Comparison of ENCODE assay signal across 28 cellular contexts in genomic region chr2:106167067-106167466, GRCh38. TPM values are rescaled to one million over a fixed set of nuclear protein-coding genes. Genes with fewer than 3 reads are reported as not detected.
DNase-seq lines count a peak whose midpoint lies in the region; ATAC-seq and TF ChIP-seq lines count a peak whose summit lies in the region.
"Had no signal": no experiment of that assay in that cellular context is flagged by ENCODE, and none has a peak within 500 bp of the region (broad histone marks: within the 10 kb centered on the region; RNA-seq: fewer than 3 reads in every experiment).

No MANE protein-coding gene starts in this region.

- H3K27me3 ChIP-seq in CD4-positive, alpha-beta memory T cell (ENCODE audit: insufficient read depth, low read length): no peaks in the 10 kb centered on the region
- H3K27me3 ChIP-seq in OCI-LY1 (ENCODE audit: insufficient read depth, low read length): no peaks in the 10 kb centered on the region
- H3K27me3 ChIP-seq: cardiac muscle cell, esophagus muscularis mucosa, SJSA1, stomach, tibial artery had no signal

- H3K79me2 ChIP-seq in OCI-LY1 (ENCODE audit: insufficient read depth, low read length): no peaks in the 10 kb centered on the region

- H3K36me3 ChIP-seq in CD4-positive, alpha-beta memory T cell (ENCODE audit: insufficient read depth, low read length): no peaks in the 10 kb centered on the region
- no peaks in the 10 kb centered on the region for H3K36me3 ChIP-seq in OCI-LY1 (ENCODE audit: insufficient read depth, low read length)
- H3K36me3 ChIP-seq: cardiac muscle cell, esophagus muscularis mucosa, left ventricle myocardium inferior, tibial artery had no signal

- H3K4me1 ChIP-seq in CD4-positive, alpha-beta memory T cell (ENCODE audit: insufficient read depth, low read length): peaks cover 58% of the 10 kb centered on the region
- peaks cover 36% of the 10 kb centered on the region for H3K4me1 ChIP-seq in OCI-LY1 (ENCODE audit: insufficient read depth, low read length, severe bottlenecking)
- H3K4me1 ChIP-seq: esophagus muscularis mucosa, tibial artery had no signal

- intact Hi-C loops in activated CD4-positive, alpha-beta T cell treated with anti-CD3 and anti-CD28 coated beads for 36 hours (cut with DNase I, micrococcal nuclease): no loop called here
- intact Hi-C loops in CD4-positive, alpha-beta memory T cell (cut with micrococcal nuclease): loop anchor here (10.0 kb wide), 1 partner anchor 422 kb away; the partner anchor contains the start of gene NCK2

- no peaks in the 10 kb centered on the region for H3K9me2 ChIP-seq in OCI-LY1 (ENCODE audit: low read depth, low read length)

- H3K9me3 ChIP-seq in CD4-positive, alpha-beta memory T cell (ENCODE audit: control insufficient read depth in 1 of 2, low read length in 2 of 2): no peaks in the 10 kb centered on the region
- no peaks in the 10 kb centered on the region for H3K9me3 ChIP-seq in OCI-LY1 (ENCODE audit: low read length)
- H3K9me3 ChIP-seq: esophagus muscularis mucosa, left ventricle myocardium inferior, SJSA1, stomach, tibial artery had no signal

- POLR2A ChIA-PET in activated CD4-positive, alpha-beta T cell treated with anti-CD3 and anti-CD28 coated beads for 36 hours (lab: Charles Lee): interaction anchor here (0.6 kb wide), 1 partner anchor 15 kb away, joined by 3 read pairs; no protein-coding TSS in a partner anchor
- POLR2A ChIA-PET in CD4-positive, alpha-beta memory T cell (lab: Charles Lee; ENCODE audit: partially characterized antibody): interaction anchor here (0.8 to 2.2 kb wide), 4 partner anchors 9 to 238 kb away, joined by 3 to 6 read pairs (median 4); no protein-coding TSS in a partner anchor

- H3K9me3 Mint-ChIP-seq in activated CD4-positive, alpha-beta T cell treated with anti-CD3 and anti-CD28 coated beads for 36 hours (ENCODE audit: low read depth): no peaks in the 10 kb centered on the region
- H3K9me3 Mint-ChIP-seq in CD4-positive, alpha-beta memory T cell: peaks cover 0 to 2% (median 0%) of the 10 kb centered on the region in 8 donors
- no peaks in the 10 kb centered on the region for H3K9me3 Mint-ChIP-seq in memory B cell
- H3K9me3 Mint-ChIP-seq: activated CD4-positive, alpha-beta T cell treated with anti-CD3 and anti-CD28 coated beads, Interleukin-2, amount 10 ng/mL, durations not matched to agents 7 days and 5 days; neural crest cell; T-helper 1 cell treated with Interleukin-12 subunit alpha and Interleukin-12 subunit beta and Interleukin-4 antibody, amounts not matched to agents 30 μg/mL and 1 μg/mL, for 36 hours had no signal

- H4K20me1 ChIP-seq in OCI-LY1 (ENCODE audit: insufficient read depth, low read length): no peaks in the 10 kb centered on the region

- no peak overlapping the region for H3K4me2 ChIP-seq in OCI-LY1 (ENCODE audit: low read length)

- no peak for ATAC-seq in activated CD4-positive, alpha-beta T cell treated with anti-CD3 and anti-CD28 coated beads for 36 hours
- ATAC-seq in memory B cell (ENCODE audit: low read depth) (no peak), HG03442 (IDR thresholded peaks at IDR 0.05; ENCODE audit: unreplicated experiment) (no peak), HG02840 (IDR thresholded peaks at IDR 0.05; ENCODE audit: low FRiP score, unreplicated experiment) (no peak)
- ATAC-seq: GM12878, sciatic nerve had no signal

- H3K27ac ChIP-seq in CD4-positive, alpha-beta memory T cell (ENCODE audit: low read depth, low read length): no peak overlapping the region
- H3K27ac ChIP-seq in OCI-LY1 (ENCODE audit: low read depth, low read length, poor library complexity, severe bottlenecking): peak overlapping the region; percentile 35
- H3K27ac ChIP-seq: 22Rv1, cardiac muscle cell, esophagus muscularis mucosa, left ventricle myocardium inferior, SJSA1, stomach, tibial artery had no signal

- no peak overlapping the region for H3K9ac ChIP-seq in OCI-LY1 (ENCODE audit: low read length)

- no peak for TF ChIP-seq CTCF in OCI-LY1 (IDR thresholded peaks at IDR 0.05; ENCODE audit: low read length)

- peak overlapping the region; percentile 75 for H3K27ac Mint-ChIP-seq in activated CD4-positive, alpha-beta T cell treated with anti-CD3 and anti-CD28 coated beads for 36 hours
- peak overlapping the region in 6 of 7 donors; percentile 19 to 85 (median 77) for H3K27ac Mint-ChIP-seq in CD4-positive, alpha-beta memory T cell
- peak overlapping the region; percentile 33 for H3K27ac Mint-ChIP-seq in memory B cell
- H3K27ac Mint-ChIP-seq: activated CD4-positive, alpha-beta T cell treated with anti-CD3 and anti-CD28 coated beads, Interleukin-2, amount 10 ng/mL, durations not matched to agents 7 days and 5 days; T-helper 1 cell treated with Interleukin-12 subunit alpha and Interleukin-12 subunit beta and Interleukin-4 antibody, amounts not matched to agents 30 μg/mL and 1 μg/mL, for 36 hours had no signal

- no peak overlapping the region for H3K4me3 ChIP-seq in CD4-positive, alpha-beta memory T cell (ENCODE audit: low read length in 2 of 2)
- no peak overlapping the region for H3K4me3 ChIP-seq in OCI-LY1 (ENCODE audit: low read depth, low read length, poor library complexity, severe bottlenecking)
- H3K4me3 ChIP-seq: cardiac muscle cell, esophagus muscularis mucosa, GM12878, left ventricle myocardium inferior, SJSA1, stomach, tibial artery had no signal

- CTCF ChIA-PET in activated CD4-positive, alpha-beta T cell treated with anti-CD3 and anti-CD28 coated beads for 36 hours (lab: Charles Lee): interaction anchor here (0.6 to 1.1 kb wide), 2 partner anchors 10 to 60 kb away, joined by 3 read pairs; no protein-coding TSS in a partner anchor
- CTCF ChIA-PET in CD4-positive, alpha-beta memory T cell (lab: Charles Lee; ENCODE audit: partially characterized antibody): interaction anchor here (0.7 to 1.3 kb wide), 4 partner anchors 8 to 59 kb away, joined by 3 read pairs; no protein-coding TSS in a partner anchor

- H3K36me3 Mint-ChIP-seq in activated CD4-positive, alpha-beta T cell treated with anti-CD3 and anti-CD28 coated beads for 36 hours (ENCODE audit: low read depth): peaks cover 18% of the 10 kb centered on the region
- peaks cover 9 to 19% of the 10 kb centered on the region in 2 donors for H3K36me3 Mint-ChIP-seq in CD4-positive, alpha-beta memory T cell
- H3K36me3 Mint-ChIP-seq in memory B cell: peaks cover 9% of the 10 kb centered on the region

- H3K4me1 Mint-ChIP-seq in activated CD4-positive, alpha-beta T cell treated with anti-CD3 and anti-CD28 coated beads for 36 hours: peaks cover 78% of the 10 kb centered on the region
- peaks cover 54 to 88% (median 66%) of the 10 kb centered on the region in 4 donors for H3K4me1 Mint-ChIP-seq in CD4-positive, alpha-beta memory T cell
- peaks cover 31% of the 10 kb centered on the region for H3K4me1 Mint-ChIP-seq in memory B cell

- no peaks in the 10 kb centered on the region for H3K27me3 Mint-ChIP-seq in activated CD4-positive, alpha-beta T cell treated with anti-CD3 and anti-CD28 coated beads for 36 hours
- no peaks in the 10 kb centered on the region for H3K27me3 Mint-ChIP-seq in CD4-positive, alpha-beta memory T cell
- H3K27me3 Mint-ChIP-seq in memory B cell: no peaks in the 10 kb centered on the region
- H3K27me3 Mint-ChIP-seq: activated CD4-positive, alpha-beta T cell treated with anti-CD3 and anti-CD28 coated beads, Interleukin-2, amount 10 ng/mL, durations not matched to agents 7 days and 5 days had no signal

- no peak for DNase-seq in activated CD4-positive, alpha-beta T cell treated with anti-CD3 and anti-CD28 coated beads for 36 hours
- DNase-seq in activated CD4-positive, alpha-beta T cell treated with anti-CD3 and anti-CD28 coated beads for 48 hours: no peak
- DNase-seq in CD4-positive, alpha-beta memory T cell: no peak
- DNase-seq in memory B cell (ENCODE audit: low spot score in 2 of 2): no peak
- DNase-seq in NCI-H1436 treated with DMSO at 0.1 percent for 48 hours (lab: John Stamatoyannopoulos, UW): no peak
- DNase-seq: activated CD4-positive, alpha-beta T cell treated with anti-CD3 and anti-CD28 coated beads, Interleukin-2, amount 10 ng/mL, durations not matched to agents 7 days and 5 days; activated effector memory CD4-positive, alpha-beta T cell treated with Interleukin-2 at 50 U/mL for 16 hours; anterior cingulate cortex; cortex of kidney; GOT3; KBM-7; left ventricle myocardium inferior; NCI-H1694; NCI-H2171; stimulated activated CD4-positive, alpha-beta T cell treated with anti-CD3 and anti-CD28 coated beads, Interleukin-15, amount 100 ng/mL, for 24 hours; stomach; tibial artery had no signal

- H3F3A ChIP-seq in OCI-LY1 (ENCODE audit: insufficient read depth, low read length): no peaks in the 10 kb centered on the region

- no peak overlapping the region for H3K4me3 Mint-ChIP-seq in activated CD4-positive, alpha-beta T cell treated with anti-CD3 and anti-CD28 coated beads for 36 hours
- no peak overlapping the region for H3K4me3 Mint-ChIP-seq in CD4-positive, alpha-beta memory T cell
- H3K4me3 Mint-ChIP-seq in memory B cell: no peak overlapping the region
- H3K4me3 Mint-ChIP-seq: activated CD4-positive, alpha-beta T cell treated with anti-CD3 and anti-CD28 coated beads, Interleukin-2, amount 10 ng/mL, durations not matched to agents 7 days and 5 days; neural crest cell; T-helper 1 cell treated with Interleukin-12 subunit alpha and Interleukin-12 subunit beta and Interleukin-4 antibody, amounts not matched to agents 30 μg/mL and 1 μg/mL, for 36 hours had no signal

- H2AFZ ChIP-seq in OCI-LY1 (ENCODE audit: low read length): no peak overlapping the region

RNA-seq across cellular contexts. Expression of gene UXS1, which starts 27.0 kb away (rescaled TPM):
- 10 to 100 TPM; 35.6 to 37.7 TPM for total RNA-seq in activated CD4-positive, alpha-beta T cell treated with anti-CD3 and anti-CD28 coated beads for 36 hours
- total RNA-seq in CD4-positive, alpha-beta memory T cell: 100 to 1,000 TPM; 143 to 150 TPM
- 10 to 100 TPM; 87.2 to 91.8 TPM for polyA plus RNA-seq in CD4-positive, alpha-beta memory T cell
